ENCODE assay signal across 6 cellular contexts in the genomic region with DNA sequence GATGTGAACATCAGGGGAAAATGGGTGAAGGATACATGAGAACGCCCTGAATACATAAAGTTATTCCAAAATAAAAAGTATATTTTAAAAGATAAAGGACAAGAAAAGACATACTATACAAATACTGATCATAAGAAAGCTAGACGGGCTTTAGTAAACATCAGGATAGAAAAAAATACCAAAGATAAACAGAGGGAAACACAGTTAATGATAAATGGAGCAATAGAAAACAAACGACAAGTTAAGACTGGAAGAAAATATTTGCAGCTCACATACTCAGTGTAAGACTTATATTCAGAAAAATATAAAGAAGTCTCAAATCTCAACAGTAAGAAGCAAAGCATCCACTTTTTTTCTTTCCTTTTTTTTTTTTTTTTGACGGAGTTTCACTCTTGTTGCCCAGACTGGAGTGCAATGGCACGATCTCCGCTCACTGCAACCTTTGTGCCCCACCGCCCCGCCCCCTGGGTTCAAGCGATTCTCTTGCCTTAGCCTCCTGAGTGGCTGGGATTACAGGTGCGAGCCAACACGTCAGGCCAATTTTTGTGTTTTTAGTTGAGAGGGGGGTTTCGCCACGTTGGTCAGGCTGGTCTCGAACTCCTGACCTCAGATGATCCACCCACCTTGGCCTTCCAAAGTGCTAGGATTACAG.
"Had no signal": no experiment of that assay in that cellular context is flagged by ENCODE, and none has a peak within 500 bp of the region (broad histone marks: within the 10 kb centered on the region; RNA-seq: fewer than 3 reads in every experiment).

No MANE protein-coding gene starts in this region.

- H3K27ac ChIP-seq: HL-60 had no signal

- ATAC-seq: K562 had no signal

- FAIRE-seq: HTR-8/SVneo, K562 had no signal

- H3K4me3 ChIP-seq: K562 had no signal

- DNase-seq: IMR-90, KBM-7, KG1 had no signal
